ENCODE assay signal across 31 cellular contexts in the genomic region with DNA sequence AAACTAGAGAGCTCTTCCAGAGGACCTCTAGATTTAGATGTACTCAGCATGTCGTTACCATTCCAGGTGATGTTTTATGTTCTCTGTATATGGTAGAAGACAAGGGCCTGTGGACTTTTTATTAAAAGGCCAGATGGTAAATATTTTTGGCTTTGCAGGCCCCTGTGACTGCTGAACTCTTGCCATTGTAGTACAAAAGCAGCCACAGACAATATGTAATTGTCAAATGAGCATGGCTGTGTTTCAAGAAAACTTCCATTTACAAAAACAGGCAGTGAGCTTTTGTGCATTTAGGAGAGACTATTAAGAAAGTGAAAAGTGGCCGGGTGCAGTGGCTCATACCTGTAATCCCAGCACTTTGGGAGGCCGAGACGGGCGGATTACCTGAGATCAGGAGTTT. TPM values are rescaled to one million over a fixed set of nuclear protein-coding genes. Genes with fewer than 3 reads are reported as not detected.
"Had no signal": no experiment of that assay in that cellular context is flagged by ENCODE, and none has a peak within 500 bp of the region (broad histone marks: within the 10 kb centered on the region; RNA-seq: fewer than 3 reads in every experiment).

No MANE protein-coding gene starts in this region.

- H3K9me3 ChIP-seq: colonic mucosa, esophagus muscularis mucosa, lower lobe of right lung, mucosa of descending colon, neutrophil, pancreas, right atrium auricular region, sigmoid colon, stomach, thoracic aorta, tibial nerve, upper lobe of right lung, uterus had no signal

- DNase-seq: colonic mucosa; effector memory CD4-positive, alpha-beta T cell; foreskin melanocyte; hypothalamus; immature natural killer cell; islet precursor cell; kidney glomerular epithelial cell; left ventricle myocardium superior; lower lobe of right lung; mucosa of descending colon; naive B cell; sigmoid colon; stimulated activated CD4-positive, alpha-beta T cell treated with anti-CD3 and anti-CD28 coated beads, Interleukin-2, amount 100 ng/mL, for 24 hours; stimulated activated CD4-positive, alpha-beta T cell treated with anti-CD3 and anti-CD28 coated beads, Interleukin-4, amount 100 ng/mL, for 24 hours; stimulated activated naive CD4-positive, alpha-beta T cell treated with Interleukin-2 at 50 U/mL for 16 hours; stomach; upper lobe of right lung; uterus had no signal

- H3K4me3 ChIP-seq: colonic mucosa, esophagus muscularis mucosa, lower lobe of right lung, mucosa of descending colon, pancreas, right atrium auricular region, sigmoid colon, stomach, thoracic aorta, tibial nerve, upper lobe of right lung, uterus had no signal

- ATAC-seq: left ventricle myocardium superior; lower lobe of right lung; mucosa of descending colon; natural killer cell treated with Interleukin-12 subunit alpha and Interleukin-12 subunit beta and Interleukin-15 and Interleukin-18, amount 100 ng/mL, for 72 hours; pancreas; stimulated activated effector memory CD8-positive, alpha-beta T cell treated with anti-CD3 and anti-CD28 coated beads, Interleukin-12 subunit alpha, Interleukin-12 subunit beta, amount 100 ng/mL, for 72 hours; upper lobe of right lung had no signal

- H3K4me1 ChIP-seq: uterus had no signal

- FAIRE-seq: endothelial cell of umbilical vein, pancreas had no signal

- H3K27ac ChIP-seq: colonic mucosa, esophagus muscularis mucosa, lower lobe of right lung, neutrophil, pancreas, right atrium auricular region, sigmoid colon, stomach, thoracic aorta, tibial nerve, upper lobe of right lung, uterus had no signal

- H3K27me3 ChIP-seq: colonic mucosa, esophagus muscularis mucosa, neutrophil, pancreas, right atrium auricular region, sigmoid colon, stomach, tibial nerve, upper lobe of right lung, uterus had no signal

- H3K36me3 ChIP-seq: colonic mucosa had no signal

RNA-seq across cellular contexts. Expression of gene TMED6, which starts 7.4 kb away (rescaled TPM):
- total RNA-seq: cerebellum, epithelial cell of proximal tubule, esophagus muscularis mucosa, left ventricle myocardium superior, omental fat pad, right atrium auricular region, sigmoid colon, skeletal muscle tissue, tibial nerve had no signal
- polyA plus RNA-seq: endothelial cell of umbilical vein, immature natural killer cell had no signal
